In the genomic region with DNA sequence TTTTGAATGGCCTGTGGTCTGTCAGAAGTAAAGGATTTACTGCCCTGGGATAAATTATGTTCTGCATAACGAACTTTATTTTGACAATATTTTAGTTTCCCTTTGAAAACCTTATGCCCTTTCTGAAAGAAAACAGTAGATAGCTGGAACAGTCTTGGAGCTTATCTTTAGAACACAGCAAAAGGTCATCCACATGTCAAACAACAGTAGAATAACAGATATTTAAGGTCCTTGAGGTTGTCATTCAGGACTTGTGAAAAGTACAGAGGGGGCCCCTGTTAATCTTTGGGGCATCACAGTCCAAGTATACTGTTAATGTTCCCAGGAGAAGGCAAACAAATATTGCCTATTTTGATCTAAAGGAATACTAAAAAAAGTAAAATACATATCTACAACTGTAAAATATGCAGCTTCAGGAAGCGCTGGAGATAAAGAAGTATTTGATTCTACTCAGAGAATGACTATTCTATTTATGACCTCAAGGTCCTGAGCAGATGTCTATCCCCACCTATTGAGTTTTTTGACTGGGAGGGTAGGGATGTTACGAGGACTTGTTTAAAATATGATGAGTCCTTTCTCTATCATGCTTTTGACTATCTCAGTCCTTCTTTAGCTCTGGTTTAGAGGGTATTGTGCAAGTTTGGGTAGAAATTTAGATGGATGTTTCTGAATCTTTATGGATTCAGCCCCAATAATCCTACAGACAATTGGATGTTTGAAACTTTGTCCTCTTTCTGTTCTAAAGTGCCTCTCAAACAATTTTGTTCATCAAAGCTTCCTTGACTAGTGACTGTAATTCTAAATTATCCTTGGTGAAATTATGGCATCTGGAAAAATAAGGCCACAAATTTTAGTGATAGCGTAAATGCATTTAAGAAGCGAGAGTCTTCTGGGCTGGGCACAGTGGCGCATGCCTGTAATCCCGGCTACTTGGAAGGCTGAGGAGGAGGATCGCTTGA, we compare ENCODE assay signal across 25 cellular contexts.
"Had no signal": no experiment of that assay in that cellular context is flagged by ENCODE, and none has a peak within 500 bp of the region (broad histone marks: within the 10 kb centered on the region; RNA-seq: fewer than 3 reads in every experiment).

No MANE protein-coding gene starts in this region.

- H3K27ac Mint-ChIP-seq: activated B cell treated with CpG ODN at 0.5 μM for 24 hours; activated naive CD4-positive, alpha-beta T cell treated with anti-CD3 and anti-CD28 coated beads for 36 hours; activated naive CD8-positive, alpha-beta T cell treated with anti-CD3 and anti-CD28 coated beads for 36 hours; nephron; progenitor cell of endocrine pancreas; stimulated activated effector memory CD8-positive, alpha-beta T cell treated with anti-CD3 and anti-CD28 coated beads, Interleukin-12 subunit alpha, Interleukin-12 subunit beta, amount 100 ng/mL, for 72 hours; stimulated activated naive CD8-positive, alpha-beta T cell treated with anti-CD3 and anti-CD28 coated beads, Interleukin-15, Interleukin-2, amounts not matched to agents 100 ng/mL and 50 ng/mL, for 24 hours; T-helper 1 cell treated with Interleukin-12 subunit alpha and Interleukin-12 subunit beta and Interleukin-4 antibody, amounts not matched to agents 30 μg/mL and 1 μg/mL, for 36 hours had no signal

- ATAC-seq: body of pancreas; stimulated activated effector memory CD8-positive, alpha-beta T cell treated with anti-CD3 and anti-CD28 coated beads, Interleukin-12 subunit alpha, Interleukin-12 subunit beta, amount 100 ng/mL, for 72 hours had no signal

- H3K9me3 ChIP-seq: adrenal gland, body of pancreas, esophagus muscularis mucosa, neutrophil, sigmoid colon, thoracic aorta had no signal

- H3K4me1 Mint-ChIP-seq: activated B cell treated with CpG ODN at 0.5 μM for 24 hours; nephron; stimulated activated effector memory CD8-positive, alpha-beta T cell treated with anti-CD3 and anti-CD28 coated beads, Interleukin-12 subunit alpha, Interleukin-12 subunit beta, amount 100 ng/mL, for 72 hours had no signal

- H3K9me3 Mint-ChIP-seq: activated B cell treated with CpG ODN at 0.5 μM for 24 hours; activated naive CD4-positive, alpha-beta T cell treated with anti-CD3 and anti-CD28 coated beads for 36 hours; activated naive CD8-positive, alpha-beta T cell treated with anti-CD3 and anti-CD28 coated beads for 36 hours; nephron; stimulated activated effector memory CD8-positive, alpha-beta T cell treated with anti-CD3 and anti-CD28 coated beads, Interleukin-12 subunit alpha, Interleukin-12 subunit beta, amount 100 ng/mL, for 72 hours; stimulated activated naive CD8-positive, alpha-beta T cell treated with anti-CD3 and anti-CD28 coated beads, Interleukin-15, Interleukin-2, amounts not matched to agents 100 ng/mL and 50 ng/mL, for 24 hours; T-helper 1 cell treated with Interleukin-12 subunit alpha and Interleukin-12 subunit beta and Interleukin-4 antibody, amounts not matched to agents 30 μg/mL and 1 μg/mL, for 36 hours had no signal

- H3K27ac ChIP-seq: adrenal gland, body of pancreas, esophagus muscularis mucosa, neutrophil, sigmoid colon, thoracic aorta had no signal

- DNase-seq: activated B cell treated with CpG ODN at 0.5 μM for 24 hours; activated CD8-positive, alpha-beta memory T cell treated with anti-CD3 and anti-CD28 coated beads for 24 hours; activated effector memory CD4-positive, alpha-beta T cell treated with anti-CD3 and anti-CD28 coated beads, Interleukin-2, amount 50 U/mL, for 16 hours; activated naive CD4-positive, alpha-beta T cell treated with anti-CD3 and anti-CD28 coated beads for 36 hours; activated naive CD8-positive, alpha-beta T cell treated with anti-CD3 and anti-CD28 coated beads for 36 hours; adrenal gland; aorta; body of pancreas; cortex of kidney; hippocampal formation; sigmoid colon; small intestine; stimulated activated CD4-positive, alpha-beta T cell treated with anti-CD3 and anti-CD28 coated beads, Interleukin-4, amount 100 ng/mL, for 24 hours; SW 1271; T-helper 9 cell; trophoblast cell had no signal

- H3K27me3 Mint-ChIP-seq: progenitor cell of endocrine pancreas; stimulated activated naive CD8-positive, alpha-beta T cell treated with anti-CD3 and anti-CD28 coated beads, Interleukin-15, Interleukin-2, amounts not matched to agents 100 ng/mL and 50 ng/mL, for 24 hours had no signal

- H3K27me3 ChIP-seq: adrenal gland, body of pancreas, esophagus muscularis mucosa, sigmoid colon had no signal

- H3K4me3 Mint-ChIP-seq: activated B cell treated with CpG ODN at 0.5 μM for 24 hours; activated naive CD4-positive, alpha-beta T cell treated with anti-CD3 and anti-CD28 coated beads for 36 hours; activated naive CD8-positive, alpha-beta T cell treated with anti-CD3 and anti-CD28 coated beads for 36 hours; nephron; stimulated activated effector memory CD8-positive, alpha-beta T cell treated with anti-CD3 and anti-CD28 coated beads, Interleukin-12 subunit alpha, Interleukin-12 subunit beta, amount 100 ng/mL, for 72 hours; stimulated activated naive CD8-positive, alpha-beta T cell treated with anti-CD3 and anti-CD28 coated beads, Interleukin-15, Interleukin-2, amounts not matched to agents 100 ng/mL and 50 ng/mL, for 24 hours; T-helper 1 cell treated with Interleukin-12 subunit alpha and Interleukin-12 subunit beta and Interleukin-4 antibody, amounts not matched to agents 30 μg/mL and 1 μg/mL, for 36 hours had no signal

- H3K36me3 ChIP-seq: adrenal gland, esophagus muscularis mucosa, neutrophil, sigmoid colon, thoracic aorta had no signal

- H3K4me3 ChIP-seq: adrenal gland, body of pancreas, esophagus muscularis mucosa, lung, sigmoid colon, thoracic aorta had no signal

- H3K36me3 Mint-ChIP-seq: activated naive CD8-positive, alpha-beta T cell treated with anti-CD3 and anti-CD28 coated beads for 36 hours; stimulated activated effector memory CD8-positive, alpha-beta T cell treated with anti-CD3 and anti-CD28 coated beads, Interleukin-12 subunit alpha, Interleukin-12 subunit beta, amount 100 ng/mL, for 72 hours had no signal
